Comparison of ENCODE assay signal across 9 cellular contexts in the genomic region with DNA sequence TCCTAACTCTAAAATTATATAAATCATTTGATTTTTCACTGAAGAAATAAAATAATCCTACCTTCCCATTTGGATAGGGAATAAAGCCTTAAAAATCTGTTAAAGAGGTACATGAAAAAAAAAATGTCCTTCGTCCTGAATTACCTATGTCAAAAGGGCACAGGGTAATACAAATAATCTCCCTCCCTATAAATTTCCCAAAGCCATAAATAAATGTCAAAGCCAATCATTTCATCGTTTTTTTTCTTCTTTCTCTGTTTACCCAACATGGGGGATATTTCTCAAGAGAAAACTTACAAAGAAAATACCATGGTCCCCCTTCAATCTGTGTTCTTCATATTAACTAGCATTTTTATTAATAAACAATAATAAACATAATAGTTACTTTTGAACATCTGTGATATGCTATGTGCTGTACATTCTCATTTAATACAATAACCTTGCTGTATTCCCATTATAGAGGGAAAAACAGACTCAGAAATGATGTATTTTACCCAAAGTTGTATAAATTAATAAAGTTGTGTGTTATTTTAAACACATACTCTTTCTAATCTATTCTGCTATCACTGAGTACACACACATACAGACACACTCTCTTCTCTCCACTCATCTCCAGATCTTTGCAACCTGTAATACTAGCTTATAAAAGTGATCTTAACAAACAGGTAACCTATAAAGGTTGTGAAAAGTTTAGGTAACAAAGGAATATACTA. TPM values are rescaled to one million over a fixed set of nuclear protein-coding genes. Genes with fewer than 3 reads are reported as not detected.
A peak's percentile ranks its signal among the peaks of the same experiment; 100 is the strongest.
DNase-seq lines count a peak whose midpoint lies in the region; TF ChIP-seq lines count a peak whose summit lies in the region.
"Had no signal": no experiment of that assay in that cellular context is flagged by ENCODE, and none has a peak within 500 bp of the region (broad histone marks: within the 10 kb centered on the region; RNA-seq: fewer than 3 reads in every experiment).

No MANE protein-coding gene starts in this region.

- no peak overlapping the region for H3K9ac ChIP-seq in BLaER1
- no peak overlapping the region for H3K9ac ChIP-seq in neural progenitor cell

- peaks cover 43% of the 10 kb centered on the region for H3K4me1 Mint-ChIP-seq in neural progenitor cell

- peaks cover 46% of the 10 kb centered on the region for H3K79me2 ChIP-seq in neural progenitor cell (ENCODE audit: low read depth)

- H3K9me3 Mint-ChIP-seq in neural progenitor cell, result no peaks in the 10 kb centered on the region
- H3K9me3 Mint-ChIP-seq: CD4-positive, CD25-positive, alpha-beta regulatory T cell had no signal

- H3K4me3 ChIP-seq in BLaER1 (no peak overlapping the region), neural progenitor cell (peak overlapping the region; percentile 43), esophagus squamous epithelium (peak overlapping the region in 1 of 4 donors; percentile 36)

- no peak for DNase-seq in neural progenitor cell (ENCODE audit: low spot score)
- DNase-seq in posterior cingulate gyrus, result no peak
- no peak for DNase-seq in cardiac septum (ENCODE audit: low spot score)
- DNase-seq in esophagus squamous epithelium (lab: John Stamatoyannopoulos, UW), result no peak
- DNase-seq in putamen (ENCODE audit: low spot score), result no peak

- TF ChIP-seq CTCF in neural progenitor cell (IDR thresholded peaks at IDR 0.05), result no peak
- no peak for TF ChIP-seq CTCF in esophagus squamous epithelium (IDR thresholded peaks at IDR 0.05)

- peaks cover 4% of the 10 kb centered on the region for H3K36me3 Mint-ChIP-seq in neural progenitor cell

- H3K27me3 ChIP-seq in BLaER1 (no peaks in the 10 kb centered on the region), neural progenitor cell (no peaks in the 10 kb centered on the region), esophagus squamous epithelium (no peaks in the 10 kb centered on the region)

- no peak overlapping the region for H2AFZ ChIP-seq in neural progenitor cell (replicated peaks)

- H4K20me1 ChIP-seq in BLaER1 (peaks cover 3% of the 10 kb centered on the region; the same call in 1 of the 2 replicates), neural progenitor cell (ENCODE audit: low read depth) (no peaks in the 10 kb centered on the region)

- peaks cover 16% of the 10 kb centered on the region for H3F3A ChIP-seq in neural progenitor cell (ENCODE audit: low read depth)

- H3K9me3 ChIP-seq in BLaER1 (no peaks in the 10 kb centered on the region), KOPT-K1 (ENCODE audit: insufficient read depth, low read length, poor library complexity, severe bottlenecking) (no peaks in the 10 kb centered on the region), neural progenitor cell (ENCODE audit: low read depth) (no peaks in the 10 kb centered on the region), esophagus squamous epithelium (no peaks in the 10 kb centered on the region)

- H3K36me3 ChIP-seq in BLaER1, result peaks cover under 1% of the 10 kb centered on the region; the same call in 1 of the 2 replicates
- H3K36me3 ChIP-seq in KOPT-K1 (ENCODE audit: insufficient read depth, low read length), result peaks cover 1% of the 10 kb centered on the region; the same call in 1 of the 2 replicates
- H3K36me3 ChIP-seq in neural progenitor cell, result no peaks in the 10 kb centered on the region
- peaks cover 0 to under 1% (median 0%) of the 10 kb centered on the region in 3 donors for H3K36me3 ChIP-seq in esophagus squamous epithelium

- H3K4me1 ChIP-seq in BLaER1 (peaks cover 75% of the 10 kb centered on the region), neural progenitor cell (peaks cover 45% of the 10 kb centered on the region), esophagus squamous epithelium (peaks cover 10 to 56% (median 19%) of the 10 kb centered on the region in 3 donors)

- no peaks in the 10 kb centered on the region for H3K27me3 Mint-ChIP-seq in neural progenitor cell (ENCODE audit: insufficient read depth, low read depth)
- H3K27me3 Mint-ChIP-seq: CD4-positive, CD25-positive, alpha-beta regulatory T cell had no signal

- no peak for TF ChIP-seq POLR2A in esophagus squamous epithelium (IDR thresholded peaks at IDR 0.05)

- H3K4me2 ChIP-seq in BLaER1 (peak overlapping the region; percentile 84), neural progenitor cell (peak overlapping the region; percentile 79)

- intact Hi-C loops in posterior cingulate gyrus (cut with DNase I), result loop anchor here (5.0 kb wide), 1 partner anchor 166 kb away; no protein-coding TSS in a partner anchor
- intact Hi-C loops in cardiac septum (cut with DNase I), result no loop called here
- intact Hi-C loops in esophagus squamous epithelium (cut with DNase I), result no loop called here

- 0 out of 2 replicates have a peak overlapping the region, but pooled peaks have one; percentile 28 for H3K27ac ChIP-seq in BLaER1
- H3K27ac ChIP-seq in KOPT-K1 (ENCODE audit: low read depth, low read length, poor library complexity, severe bottlenecking), result peak overlapping the region; percentile 100
- peak overlapping the region; percentile 95 for H3K27ac ChIP-seq in cingulate gyrus (ENCODE audit: low read depth, low read length)
- H3K27ac ChIP-seq in neural progenitor cell, result no peak overlapping the region
- H3K27ac ChIP-seq in esophagus squamous epithelium, result peak overlapping the region in 2 of 4 donors; percentile 86 to 89

- H3K27ac Mint-ChIP-seq in neural progenitor cell, result peak overlapping the region; percentile 44

- H3K4me3 Mint-ChIP-seq in neural progenitor cell, result peak overlapping the region; percentile 73

- 50 to 51% methylated on average over 2 of the region's 2 CpGs for WGBS in esophagus squamous epithelium, 2 donors

RNA-seq across cellular contexts. Expression of a gene that starts 0.9 kb away (rescaled TPM):
- total RNA-seq in neural progenitor cell (ENCODE audit: low replicate concordance), result 29.3 and 36.4 TPM in 2 replicates
- total RNA-seq in cardiac septum, result 23.5 TPM
- total RNA-seq in esophagus squamous epithelium, result 10 to 100 TPM; 20.8 to 49.6 (median 31.8) TPM
